In genomic region chr12:122893208-122894151, GRCh38 we compare ENCODE assay signal across 10 cellular contexts. TPM values are rescaled to one million over a fixed set of nuclear protein-coding genes. Genes with fewer than 3 reads are reported as not detected.
DNase-seq lines count a peak whose midpoint lies in the region; TF ChIP-seq lines count a peak whose summit lies in the region.
"Had no signal": no experiment of that assay in that cellular context is flagged by ENCODE, and none has a peak within 500 bp of the region (broad histone marks: within the 10 kb centered on the region; RNA-seq: fewer than 3 reads in every experiment).

No MANE protein-coding gene starts in this region.

- peaks cover 4% of the 10 kb centered on the region for H3K9me3 ChIP-seq in left ventricle myocardium inferior (replicated peaks)
- H3K9me3 ChIP-seq in colonic mucosa = no peaks in the 10 kb centered on the region
- no peaks in the 10 kb centered on the region for H3K9me3 ChIP-seq in mucosa of stomach (ENCODE audit: control insufficient read depth, low read length)
- H3K9me3 ChIP-seq in vagina = no peaks in the 10 kb centered on the region
- H3K9me3 ChIP-seq: SJSA1 had no signal

- H3K4me3 ChIP-seq in left ventricle myocardium inferior (peak overlapping the region; percentile 78), colonic mucosa (peak overlapping the region; percentile 53), mucosa of stomach (ENCODE audit: low read length) (peak overlapping the region; percentile 96), vagina (peak overlapping the region; percentile 94 to 97)

- H3K36me3 ChIP-seq in left ventricle myocardium inferior (no peaks in the 10 kb centered on the region), colonic mucosa (no peaks in the 10 kb centered on the region), mucosa of stomach (ENCODE audit: control insufficient read depth, insufficient read depth, low read length) (no peaks in the 10 kb centered on the region), vagina (no peaks in the 10 kb centered on the region)
- H3K36me3 ChIP-seq: brain microvascular endothelial cell had no signal

- peaks cover 78% of the 10 kb centered on the region for H3K4me1 ChIP-seq in left ventricle myocardium inferior
- H3K4me1 ChIP-seq in colonic mucosa = peaks cover 11% of the 10 kb centered on the region
- peaks cover 59% of the 10 kb centered on the region for H3K4me1 ChIP-seq in mucosa of stomach (ENCODE audit: control insufficient read depth, insufficient read depth, low read length)
- peaks cover 65% of the 10 kb centered on the region for H3K4me1 ChIP-seq in vagina

- TF ChIP-seq POLR2A in vagina (IDR thresholded peaks at IDR 0.05) = no peak

- intact Hi-C loops in left ventricle myocardium inferior (cut with micrococcal nuclease) (no loop called here), cardiac septum (cut with DNase I) (no loop called here), colonic mucosa (cut with DNase I) (no loop called here), vagina (cut with DNase I) (no loop called here)

- H3K9ac ChIP-seq in colonic mucosa (ENCODE audit: low read depth in 2 of 2, low read length in 2 of 2) (peak overlapping the region in 1 of 2 donors; percentile 100), mucosa of stomach (ENCODE audit: low read length) (peak overlapping the region; percentile 100)

- no peak for TF ChIP-seq CTCF in left ventricle myocardium inferior (IDR thresholded peaks at IDR 0.05; ENCODE audit: borderline replicate concordance)
- TF ChIP-seq CTCF in colonic mucosa (IDR thresholded peaks at IDR 0.05) = no peak
- no peak for TF ChIP-seq CTCF in vagina (IDR thresholded peaks at IDR 0.05)

- DNase-seq in left ventricle myocardium inferior (no peak), cardiac septum (ENCODE audit: low spot score) (no peak), colonic mucosa (peak; percentile 74), vagina (ENCODE audit: extremely low spot score in 2 of 2) (no peak), glomerular visceral epithelial cell (ENCODE audit: extremely low spot score) (no peak), HuH-7.5 (ENCODE audit: low spot score) (no peak), NOMO-1 treated with dmso at 0.1 percent for 144 hours (lab: John Stamatoyannopoulos, UW; ENCODE audit: unreplicated experiment) (no peak)
- DNase-seq: brain microvascular endothelial cell had no signal

- H3K27me3 ChIP-seq in left ventricle myocardium inferior (ENCODE audit: low read depth) (no peaks in the 10 kb centered on the region), colonic mucosa (no peaks in the 10 kb centered on the region), mucosa of stomach (ENCODE audit: control insufficient read depth, insufficient read depth, low read length) (no peaks in the 10 kb centered on the region), vagina (no peaks in the 10 kb centered on the region)
- H3K27me3 ChIP-seq: brain microvascular endothelial cell, SJSA1 had no signal

- H3K27ac ChIP-seq in left ventricle myocardium inferior (replicated peaks) = peak overlapping the region; percentile 93
- peak overlapping the region; percentile 72 for H3K27ac ChIP-seq in colonic mucosa
- H3K27ac ChIP-seq in vagina = peak overlapping the region; percentile 95
- H3K27ac ChIP-seq: SJSA1 had no signal

RNA-seq across cellular contexts. Expression of gene VPS37B, which starts 2.4 kb away (rescaled TPM):
- total RNA-seq in left ventricle myocardium inferior = 13.3 TPM
- 16.8 TPM for total RNA-seq in cardiac septum
- 10 to 100 TPM; 64.8 to 73.5 TPM for total RNA-seq in colonic mucosa
- 34.9 TPM for total RNA-seq in vagina

RNA-seq across cellular contexts. Expression of gene HIP1R, which starts 58.2 kb away (rescaled TPM):
- total RNA-seq in left ventricle myocardium inferior (11.2 TPM), cardiac septum (16.6 TPM), colonic mucosa (10 to 100 TPM; 42.6 to 74.2 TPM), vagina (66.0 TPM)
